In genomic region chr1:228099331-228099732, GRCh38 we compare ENCODE assay signal across 12 cellular contexts. TPM values are rescaled to one million over a fixed set of nuclear protein-coding genes. Genes with fewer than 3 reads are reported as not detected.
DNase-seq lines count a peak whose midpoint lies in the region; ATAC-seq and TF ChIP-seq lines count a peak whose summit lies in the region.
"Had no signal": no experiment of that assay in that cellular context is flagged by ENCODE, and none has a peak within 500 bp of the region (broad histone marks: within the 10 kb centered on the region; RNA-seq: fewer than 3 reads in every experiment).

No MANE protein-coding gene starts in this region.

- H3K4me3 Mint-ChIP-seq in activated T-cell treated with anti-CD3 and anti-CD28 coated beads, Interleukin-2, amount 50 U/mL, for 24 hours, result no peak overlapping the region
- no peak overlapping the region for H3K4me3 Mint-ChIP-seq in activated T-cell treated with anti-CD3 and anti-CD28 coated beads, Interleukin-2, amount 50 U/mL, for 72 hours

- TF ChIP-seq CTCF in HEK293 (tag by site-specific recombination; IDR thresholded peaks at IDR 0.05) (no peak), coronary artery (IDR thresholded peaks at IDR 0.05) (no peak)

- no peaks in the 10 kb centered on the region for H3K27me3 Mint-ChIP-seq in activated T-cell treated with anti-CD3 and anti-CD28 coated beads, Interleukin-2, amount 50 U/mL, for 24 hours
- no peaks in the 10 kb centered on the region for H3K27me3 Mint-ChIP-seq in activated T-cell treated with anti-CD3 and anti-CD28 coated beads, Interleukin-2, amount 50 U/mL, for 72 hours (ENCODE audit: low read depth)
- H3K27me3 Mint-ChIP-seq: T-cell had no signal

- POLR2A ChIA-PET in HEK293 (lab: Yijun Ruan, JAX), result interaction anchor here (0.9 to 4.5 kb wide), 3 partner anchors 12 to 100 kb away, joined by 4 to 21 read pairs (median 7); partner anchors contain the start of gene ARF1

- H3K9me3 Mint-ChIP-seq in activated T-cell treated with anti-CD3 and anti-CD28 coated beads, Interleukin-2, amount 50 U/mL, for 24 hours, result peaks cover 10% of the 10 kb centered on the region
- H3K9me3 Mint-ChIP-seq in activated T-cell treated with anti-CD3 and anti-CD28 coated beads, Interleukin-2, amount 50 U/mL, for 72 hours, result peaks cover 0 to 5% of the 10 kb centered on the region in 2 donors

- ATAC-seq in activated T-cell treated with anti-CD3 and anti-CD28 coated beads, Interleukin-2, amount 50 U/mL, for 72 hours (replicated peaks in 1 of 2), result no peak
- no peak for ATAC-seq in GM19467 (IDR thresholded peaks at IDR 0.05; ENCODE audit: unreplicated experiment)
- ATAC-seq in GM18867 (IDR thresholded peaks at IDR 0.05; ENCODE audit: unreplicated experiment), result no peak
- ATAC-seq: left ventricle myocardium superior, T-cell had no signal

- CTCF ChIA-PET in HEK293 (lab: Yijun Ruan, JAX), result interaction anchor here (0.7 to 4.3 kb wide), 3 partner anchors 13 to 100 kb away, joined by 3 to 20 read pairs (median 3); no protein-coding TSS in a partner anchor

- H3K4me1 Mint-ChIP-seq in activated T-cell treated with anti-CD3 and anti-CD28 coated beads, Interleukin-2, amount 50 U/mL, for 24 hours (ENCODE audit: low read depth), result peaks cover 36% of the 10 kb centered on the region
- peaks cover 43% of the 10 kb centered on the region for H3K4me1 Mint-ChIP-seq in activated T-cell treated with anti-CD3 and anti-CD28 coated beads, Interleukin-2, amount 50 U/mL, for 72 hours (ENCODE audit: low read depth)

- peaks cover 83% of the 10 kb centered on the region for H3K36me3 Mint-ChIP-seq in activated T-cell treated with anti-CD3 and anti-CD28 coated beads, Interleukin-2, amount 50 U/mL, for 24 hours (ENCODE audit: low read depth)
- peaks cover 12 to 26% of the 10 kb centered on the region in 2 donors for H3K36me3 Mint-ChIP-seq in activated T-cell treated with anti-CD3 and anti-CD28 coated beads, Interleukin-2, amount 50 U/mL, for 72 hours (ENCODE audit: insufficient read depth in 2 of 2)

- no peaks in the 10 kb centered on the region for H3K9me3 ChIP-seq in HEK293 (ENCODE audit: control insufficient read depth, insufficient read depth, low read depth, low read length)
- H3K9me3 ChIP-seq: thyroid gland had no signal

- DNase-seq in activated T-cell treated with anti-CD3 and anti-CD28 coated beads, Interleukin-2, amount 50 U/mL, for 24 hours, result no peak
- no peak for DNase-seq in activated T-cell treated with anti-CD3 and anti-CD28 coated beads, Interleukin-2, amount 50 U/mL, for 72 hours
- DNase-seq in coronary artery (ENCODE audit: low spot score), result peak; percentile 68
- peak; percentile 62 for DNase-seq in posterior vena cava (ENCODE audit: low spot score)
- DNase-seq in stimulated activated CD4-positive, alpha-beta T cell treated with anti-CD3 and anti-CD28 coated beads, Interleukin-2, amount 100 ng/mL, for 48 hours, result no peak
- DNase-seq: left ventricle myocardium superior, NCI-H2081, thyroid gland had no signal

- intact Hi-C loops in posterior vena cava (cut with DNase I), result no loop called here

- H3K4me1 ChIP-seq in HEK293 (ENCODE audit: control insufficient read depth, insufficient read depth, low read length), result no peaks in the 10 kb centered on the region; the same call in 1 of the 2 replicates

- peaks cover 6 to 71% of the 10 kb centered on the region in 2 experiments; a peak in 2 of 3 replicates for H3K36me3 ChIP-seq in HEK293 (ENCODE audit: control insufficient read depth in 2 of 2, insufficient read depth in 1 of 2, low read length in 2 of 2)

- no peak overlapping the region for H3K27ac ChIP-seq in HEK293 (ENCODE audit: extremely low read depth, low read depth, low read length)
- H3K27ac ChIP-seq in coronary artery, result no peak overlapping the region
- H3K27ac ChIP-seq: thyroid gland had no signal

- H3K4me3 ChIP-seq in HEK293 (ENCODE audit: low read depth, low read length) (no peak overlapping the region), coronary artery (no peak overlapping the region)
- H3K4me3 ChIP-seq: thyroid gland had no signal

- H3K27ac Mint-ChIP-seq in activated T-cell treated with anti-CD3 and anti-CD28 coated beads, Interleukin-2, amount 50 U/mL, for 24 hours, result peak overlapping the region; percentile 81
- H3K27ac Mint-ChIP-seq in activated T-cell treated with anti-CD3 and anti-CD28 coated beads, Interleukin-2, amount 50 U/mL, for 72 hours, result no peak overlapping the region
- H3K27ac Mint-ChIP-seq: T-cell had no signal

TF ChIP-seq in HEK293, 187 proteins besides CTCF, POLR2A, EP300 and RAD21 (continues in another document):
- TF ChIP-seq ZNF701 (tag by site-specific recombination; IDR thresholded peaks at IDR 0.05), result no peak
- peak; percentile 85 for TF ChIP-seq HIC1 (tag by site-specific recombination; IDR thresholded peaks at IDR 0.05)
- TF ChIP-seq ZNF157 (tag by site-specific recombination; IDR thresholded peaks at IDR 0.05), result no peak
- TF ChIP-seq SETDB1 (IDR thresholded peaks at IDR 0.05; ENCODE audit: insufficient read length, low read length), result no peak
- TF ChIP-seq PBX3 (CRISPR knock-in tag; IDR thresholded peaks at IDR 0.05), result 0 out of 2 replicates have a peak, but pooled peaks have one; percentile 29
- TF ChIP-seq MEIS1 (CRISPR knock-in tag; IDR thresholded peaks at IDR 0.05; ENCODE audit: borderline replicate concordance), result no peak
- no peak for TF ChIP-seq ZNF404 (tag by site-specific recombination; IDR thresholded peaks at IDR 0.05)
- no peak for TF ChIP-seq GFI1B (tag by site-specific recombination; IDR thresholded peaks at IDR 0.05)
- TF ChIP-seq YY1 (tag by site-specific recombination; IDR thresholded peaks at IDR 0.05), result no peak
- no peak for TF ChIP-seq ZNF248 (tag by site-specific recombination; IDR thresholded peaks at IDR 0.05)
- no peak for TF ChIP-seq ZNF585B (tag by site-specific recombination; IDR thresholded peaks at IDR 0.05)
- peak; percentile 65 for TF ChIP-seq ZNF341 (tag by site-specific recombination; IDR thresholded peaks at IDR 0.05; ENCODE audit: low read depth)
- TF ChIP-seq ZBTB48 (tag by site-specific recombination; IDR thresholded peaks at IDR 0.05), result no peak
- TF ChIP-seq MZF1 (tag by site-specific recombination; IDR thresholded peaks at IDR 0.05; ENCODE audit: borderline replicate concordance), result no peak
- TF ChIP-seq KLF16 (tag by site-specific recombination; IDR thresholded peaks at IDR 0.05), result no peak
- no peak; the same call in 1 of the 2 replicates for TF ChIP-seq GLIS2 (tag by site-specific recombination; IDR thresholded peaks at IDR 0.05)
- TF ChIP-seq ZNF555 (tag by site-specific recombination; conservative IDR thresholded peaks at IDR 0.05), result no peak
- TF ChIP-seq ZNF350 (tag by site-specific recombination; IDR thresholded peaks at IDR 0.05), result no peak
- no peak for TF ChIP-seq TCF7L2 (IDR thresholded peaks at IDR 0.05; ENCODE audit: borderline replicate concordance, low read depth, low read length)
- 0 out of 2 replicates have a peak, but pooled peaks have one; percentile 25 for TF ChIP-seq KLF1 (tag by site-specific recombination; IDR thresholded peaks at IDR 0.05)
- no peak for TF ChIP-seq FEZF1 (tag by site-specific recombination; IDR thresholded peaks at IDR 0.05)
- no peak for TF ChIP-seq ZNF239 (tag by site-specific recombination; IDR thresholded peaks at IDR 0.05)

RNA-seq across cellular contexts. Expression of gene C1orf35, which starts 3.8 kb away (rescaled TPM):
- 10 to 100 TPM; 18.2 to 27.3 TPM for total RNA-seq in activated T-cell treated with anti-CD3 and anti-CD28 coated beads, Interleukin-2, amount 50 U/mL, for 72 hours
- 1 to 10 TPM; 7.8 to 8.0 TPM for total RNA-seq in posterior vena cava

RNA-seq across cellular contexts. Expression of gene MRPL55, which starts 9.8 kb away (rescaled TPM):
- total RNA-seq in activated T-cell treated with anti-CD3 and anti-CD28 coated beads, Interleukin-2, amount 50 U/mL, for 72 hours, result 10 to 100 TPM; 36.1 to 36.7 TPM
- 10 to 100 TPM; 30.0 to 30.9 TPM for total RNA-seq in posterior vena cava

RNA-seq across cellular contexts. Expression of gene ARF1, which starts 16.8 kb away (rescaled TPM):
- total RNA-seq in activated T-cell treated with anti-CD3 and anti-CD28 coated beads, Interleukin-2, amount 50 U/mL, for 72 hours, result 100 to 1,000 TPM; 327 to 369 TPM
- 100 to 1,000 TPM; 300 to 342 TPM for total RNA-seq in posterior vena cava

RNA-seq across cellular contexts. Expression of gene GUK1, which starts 40.7 kb away (rescaled TPM):
- total RNA-seq in activated T-cell treated with anti-CD3 and anti-CD28 coated beads, Interleukin-2, amount 50 U/mL, for 72 hours, result 100 to 1,000 TPM; 130 to 148 TPM
- total RNA-seq in posterior vena cava, result 100 to 1,000 TPM; 220 to 234 TPM

RNA-seq across cellular contexts. Expression of gene GJC2, which starts 50.4 kb away (rescaled TPM):
- under 1 TPM; 0.77 to 0.93 TPM for total RNA-seq in activated T-cell treated with anti-CD3 and anti-CD28 coated beads, Interleukin-2, amount 50 U/mL, for 72 hours
- total RNA-seq in posterior vena cava, result 1 to 10 TPM; 6.9 to 8.2 TPM

Comparison
In these comparisons a context has a peak if more than half of its experiments do, and no peak if none do; other contexts are left out.
1. DNase-seq: peak in coronary artery (single experiment) and posterior vena cava (single experiment); none in activated T-cell treated with anti-CD3 and anti-CD28 coated beads, Interleukin-2, amount 50 U/mL, for 24 hours (single experiment), activated T-cell treated with anti-CD3 and anti-CD28 coated beads, Interleukin-2, amount 50 U/mL, for 72 hours (0 of 2) and stimulated activated CD4-positive, alpha-beta T cell treated with anti-CD3 and anti-CD28 coated beads, Interleukin-2, amount 100 ng/mL, for 48 hours (0 of 2).